Comparison of ENCODE assay signal across 10 cellular contexts in genomic region chr19:34310494-34310981, GRCh38. TPM values are rescaled to one million over a fixed set of nuclear protein-coding genes. Genes with fewer than 3 reads are reported as not detected.
DNase-seq lines count a peak whose midpoint lies in the region; ATAC-seq and TF ChIP-seq lines count a peak whose summit lies in the region.
"Had no signal": no experiment of that assay in that cellular context is flagged by ENCODE, and none has a peak within 500 bp of the region (broad histone marks: within the 10 kb centered on the region; RNA-seq: fewer than 3 reads in every experiment).

No MANE protein-coding gene starts in this region.

- 19 to 56% methylated on average over 6 of the region's 6 CpGs for WGBS in sigmoid colon, 2 donors

- H3K4me1 ChIP-seq in sigmoid colon = peaks cover 0 to 5% (median 0%) of the 10 kb centered on the region in 4 donors

- TF ChIP-seq EP300 in sigmoid colon (IDR thresholded peaks at IDR 0.05) = no peak

- H3K4me3 ChIP-seq in sigmoid colon = no peak overlapping the region
- H3K4me3 ChIP-seq: lung had no signal

- ATAC-seq in GM18511 (IDR thresholded peaks at IDR 0.05; ENCODE audit: unreplicated experiment) (peak; percentile 41), HG02970 (IDR thresholded peaks at IDR 0.05; ENCODE audit: low FRiP score, unreplicated experiment) (no peak), HG02610 (IDR thresholded peaks at IDR 0.05; ENCODE audit: unreplicated experiment) (no peak)

- intact Hi-C loops in sigmoid colon (cut with DNase I) = no loop called here

- H3K27ac ChIP-seq in sigmoid colon = no peak overlapping the region

- TF ChIP-seq POLR2A in sigmoid colon (IDR thresholded peaks at IDR 0.05) = no peak

- H3K27me3 ChIP-seq in sigmoid colon = no peaks in the 10 kb centered on the region

- TF ChIP-seq CTCF in sigmoid colon (IDR thresholded peaks at IDR 0.05) = no peak

- DNase-seq in NCI-H2081 treated with DMSO at 0.1 percent for 48 hours (lab: John Stamatoyannopoulos, UW) (peak; percentile 72), cerebellum (ENCODE audit: low spot score) (peak; percentile 28), sigmoid colon (peak; percentile 40), OCI-M1 (lab: John Stamatoyannopoulos, UW) (no peak), NCI-H1105 treated with DMSO at 0.1 percent for 48 hours (lab: John Stamatoyannopoulos, UW) (no peak)
- DNase-seq: activated effector memory CD4-positive, alpha-beta T cell treated with Interleukin-2 at 50 U/mL for 16 hours had no signal

- H3K9me3 ChIP-seq in sigmoid colon = no peaks in the 10 kb centered on the region

- H3K36me3 ChIP-seq in sigmoid colon = peaks cover 0 to 1% (median 0%) of the 10 kb centered on the region in 4 donors

RNA-seq across cellular contexts. Expression of gene GPI, which starts 54.5 kb away (rescaled TPM):
- total RNA-seq in cerebellum = 115 TPM
- total RNA-seq in sigmoid colon = 100 to 1,000 TPM; 117 to 209 (median 157) TPM
- 100 to 1,000 TPM in 1 of 3 donors, 10 to 100 TPM in 2; 73.9 to 203 (median 89.7) TPM for polyA plus RNA-seq in sigmoid colon

RNA-seq across cellular contexts. Expression of gene GARRE1, which starts 56.2 kb away (rescaled TPM):
- 21.2 TPM for total RNA-seq in cerebellum
- total RNA-seq in sigmoid colon = 10 to 100 TPM; 11.1 to 20.2 (median 14.5) TPM
- 10 to 100 TPM in 1 of 3 donors, 1 to 10 TPM in 2; 3.5 to 10.7 (median 4.2) TPM for polyA plus RNA-seq in sigmoid colon

Comparison
In these comparisons a context has a peak if more than half of its experiments do, and no peak if none do; other contexts are left out.
1. DNase-seq: peak in NCI-H2081 treated with DMSO at 0.1 percent for 48 hours (single experiment), cerebellum (single experiment) and sigmoid colon (single experiment); none in OCI-M1 (single experiment) and NCI-H1105 treated with DMSO at 0.1 percent for 48 hours (single experiment).